In genomic region chr2:167187910-167188595, GRCh38 we compare ENCODE assay signal across 20 cellular contexts.
DNase-seq lines count a peak whose midpoint lies in the region; ATAC-seq lines count a peak whose summit lies in the region.
"Had no signal": no experiment of that assay in that cellular context is flagged by ENCODE, and none has a peak within 500 bp of the region (broad histone marks: within the 10 kb centered on the region; RNA-seq: fewer than 3 reads in every experiment).

No MANE protein-coding gene starts in this region.

- no peaks in the 10 kb centered on the region for H3K36me3 Mint-ChIP-seq in naive thymus-derived CD8-positive, alpha-beta T cell

- peak overlapping the region; percentile 74 for H3K27ac ChIP-seq in subcutaneous abdominal adipose tissue (ENCODE audit: low read depth, low read length)
- H3K27ac ChIP-seq: adrenal gland, right lobe of liver, SJCRH30 had no signal

- H3K9ac ChIP-seq in adipocyte (ENCODE audit: low read length) (peak overlapping the region; percentile 37), subcutaneous abdominal adipose tissue (ENCODE audit: low read length in 5 of 5) (peak overlapping the region in 2 of 5 donors; percentile 8 to 35)

- H3K4me1 Mint-ChIP-seq in naive thymus-derived CD8-positive, alpha-beta T cell: no peaks in the 10 kb centered on the region

- DNase-seq in adipocyte (ENCODE audit: low read depth): peak; percentile 42
- DNase-seq in fibroblast of peridontal ligament (ENCODE audit: extremely low read depth): peak; percentile 62
- peak; percentile 17 for DNase-seq in middle frontal gyrus (ENCODE audit: extremely low spot score, low spot score)
- DNase-seq in naive thymus-derived CD8-positive, alpha-beta T cell: no peak
- DNase-seq in NCI-H446 treated with DMSO at 0.1 percent for 48 hours (lab: John Stamatoyannopoulos, UW): no peak
- DNase-seq: activated effector memory CD4-positive, alpha-beta T cell treated with anti-CD3 and anti-CD28 coated beads, Interleukin-2, amount 50 U/mL, for 16 hours; adrenal gland; CD4-positive, alpha-beta T cell; central memory CD4-positive, alpha-beta T cell; DND-41; effector memory CD4-positive, alpha-beta T cell; GOT3; KG1; NCI-H187; occipital lobe; right lobe of liver; SJCRH30 had no signal

- no peaks in the 10 kb centered on the region for H3K36me3 ChIP-seq in adipocyte (ENCODE audit: control insufficient read depth, insufficient read depth, low read length, severe bottlenecking)
- no peaks in the 10 kb centered on the region for H3K36me3 ChIP-seq in subcutaneous abdominal adipose tissue (ENCODE audit: control insufficient read depth in 5 of 5, insufficient read depth in 5 of 5, low read length in 5 of 5)
- H3K36me3 ChIP-seq: adrenal gland, right lobe of liver, SJCRH30 had no signal

- H3K4me1 ChIP-seq in adipocyte (ENCODE audit: control insufficient read depth, insufficient read depth, low read length) (peaks cover 70% of the 10 kb centered on the region), subcutaneous abdominal adipose tissue (ENCODE audit: control insufficient read depth in 5 of 5, insufficient read depth in 5 of 5, low read length in 5 of 5) (peaks cover 0 to 55% (median 25%) of the 10 kb centered on the region in 5 donors)
- H3K4me1 ChIP-seq: right lobe of liver had no signal

- no peaks in the 10 kb centered on the region for H3K27me3 ChIP-seq in adipocyte (replicated peaks; ENCODE audit: control insufficient read depth, insufficient read depth, low read length)
- no peaks in the 10 kb centered on the region for H3K27me3 ChIP-seq in subcutaneous abdominal adipose tissue (ENCODE audit: control insufficient read depth in 5 of 5, insufficient read depth in 4 of 5, low read length in 5 of 5)
- H3K27me3 ChIP-seq: adrenal gland, right lobe of liver, SJCRH30 had no signal

- no peak overlapping the region for H3K27ac Mint-ChIP-seq in naive thymus-derived CD8-positive, alpha-beta T cell
- H3K27ac Mint-ChIP-seq: CD4-positive, alpha-beta T cell had no signal

- POLR2A ChIA-PET in naive thymus-derived CD8-positive, alpha-beta T cell (lab: Charles Lee): no interaction called here

- no peak for ATAC-seq in naive thymus-derived CD8-positive, alpha-beta T cell
- no peak for ATAC-seq in HG03025 (IDR thresholded peaks at IDR 0.05; ENCODE audit: low FRiP score, unreplicated experiment)
- ATAC-seq: esophagus mucosa, right lobe of liver had no signal

- H3K9me3 ChIP-seq in adipocyte (ENCODE audit: control insufficient read depth, low read length) (no peaks in the 10 kb centered on the region), subcutaneous abdominal adipose tissue (ENCODE audit: control insufficient read depth in 5 of 5, low read length in 5 of 5) (no peaks in the 10 kb centered on the region)
- H3K9me3 ChIP-seq: adrenal gland, right lobe of liver, SJCRH30 had no signal

- no peak overlapping the region for H3K4me3 Mint-ChIP-seq in naive thymus-derived CD8-positive, alpha-beta T cell
- H3K4me3 Mint-ChIP-seq: CD4-positive, alpha-beta T cell had no signal

- peaks cover 0 to 1% (median 0%) of the 10 kb centered on the region in 5 donors for H3K27me3 Mint-ChIP-seq in naive thymus-derived CD8-positive, alpha-beta T cell
- H3K27me3 Mint-ChIP-seq: CD4-positive, alpha-beta T cell had no signal

- peak overlapping the region; percentile 38 for H3K4me3 ChIP-seq in adipocyte (ENCODE audit: low read length)
- no peak overlapping the region for H3K4me3 ChIP-seq in subcutaneous abdominal adipose tissue (ENCODE audit: low read depth in 1 of 5, low read length in 5 of 5)
- H3K4me3 ChIP-seq: adrenal gland, right lobe of liver, SJCRH30 had no signal

- H3K9me3 Mint-ChIP-seq in naive thymus-derived CD8-positive, alpha-beta T cell: no peaks in the 10 kb centered on the region
- H3K9me3 Mint-ChIP-seq: CD4-positive, alpha-beta T cell had no signal

Comparison
In these comparisons a context has a peak if more than half of its experiments do, and no peak if none do; other contexts are left out.
1. DNase-seq: peak in adipocyte (single experiment), fibroblast of peridontal ligament (single experiment) and middle frontal gyrus (single experiment); none in naive thymus-derived CD8-positive, alpha-beta T cell (0 of 10) and NCI-H446 treated with DMSO at 0.1 percent for 48 hours (single experiment).